In genomic region chr1:36279110-36279788, GRCh38 we compare ENCODE assay signal across 1 cellular context.
TF ChIP-seq lines count a peak whose summit lies in the region.

No MANE protein-coding gene starts in this region.

TF ChIP-seq in K562, 482 proteins besides CTCF, POLR2A, EP300 and RAD21:
- TF ChIP-seq RERE (CRISPR knock-in tag; IDR thresholded peaks at IDR 0.05; ENCODE audit: borderline replicate concordance) (no peak), MEF2A (IDR thresholded peaks at IDR 0.05; ENCODE audit: control insufficient read depth, low read depth, low read length) (peak; percentile 57; the same call in 1 of the 2 replicates)
TF ChIP-seq in K562: peak in this region for 1.
